ENCODE assay signal across 7 cellular contexts in the genomic region with DNA sequence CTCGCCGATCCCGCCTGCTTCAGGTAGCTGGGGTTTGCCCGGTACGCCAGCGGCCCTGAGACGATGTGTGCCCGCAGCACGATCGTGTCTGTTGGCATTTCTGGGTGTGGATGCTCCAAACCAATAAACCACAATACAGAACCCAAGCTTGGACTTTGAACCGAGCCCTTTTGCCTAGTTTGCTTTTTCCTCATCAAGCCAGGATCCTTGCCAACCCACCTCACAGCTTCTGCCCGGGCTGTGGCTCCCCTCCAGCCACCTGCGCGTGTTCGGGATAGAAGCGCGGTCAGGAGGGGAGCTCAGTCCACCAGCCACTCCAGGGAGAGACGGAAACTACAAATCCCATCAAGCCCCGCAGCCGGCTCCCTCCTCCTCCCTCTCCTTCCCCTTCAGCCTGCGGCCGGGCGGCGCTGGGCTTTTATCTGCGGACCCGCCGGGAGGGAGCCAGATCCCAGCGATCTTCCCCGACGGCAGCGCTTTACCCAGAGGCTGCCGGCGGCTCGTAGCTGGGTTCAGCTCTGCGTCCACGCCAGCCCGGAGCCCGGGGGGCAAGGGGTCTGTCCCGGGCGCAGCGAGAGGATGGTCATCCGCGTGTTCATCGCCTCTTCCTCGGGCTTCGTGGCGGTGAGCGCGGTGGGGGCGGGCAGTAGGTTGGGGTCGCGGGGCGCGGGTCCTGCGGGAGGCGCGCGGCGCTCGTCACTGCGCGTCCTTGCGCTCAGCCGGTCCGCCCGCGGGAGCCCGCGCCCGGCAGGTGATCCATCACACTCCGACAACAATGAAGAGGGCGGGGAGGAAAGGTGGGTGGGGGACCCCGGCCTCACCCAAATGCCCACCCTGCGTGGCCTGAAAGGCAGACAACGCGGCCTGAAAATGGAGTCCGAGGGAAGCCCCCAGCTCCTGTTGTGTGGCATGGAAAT. TPM values are rescaled to one million over a fixed set of nuclear protein-coding genes. Genes with fewer than 3 reads are reported as not detected.
DNase-seq lines count a peak whose midpoint lies in the region; ATAC-seq and TF ChIP-seq lines count a peak whose summit lies in the region.

Gene SH3BGRL2, plus strand, starts transcription at position 447 of the 917 bp plus-strand sequence. Its CDS starts 133 bp downstream, at position 580.

- peak; percentile 82 for ATAC-seq in HG02870 (IDR thresholded peaks at IDR 0.05; ENCODE audit: unreplicated experiment)
- ATAC-seq in stimulated activated naive B cell treated with anti-CD40 and anti-IgM and Interleukin-4, amounts not matched to agents 10 μg/mL and 1 μg/mL and 100 μg/mL, for 72 hours (replicated peaks) = peak; percentile 82 to 85

- TF ChIP-seq POLR2A in esophagus squamous epithelium (IDR thresholded peaks at IDR 0.05) = peak in 2 of 4 donors; percentile 25 to 32

- WGBS in esophagus squamous epithelium, 2 donors = 7% methylated on average over 6 to 19 of the region's 77 CpGs

- no peaks in the 10 kb centered on the region for H3K9me3 ChIP-seq in esophagus squamous epithelium

- H3K4me3 Mint-ChIP-seq in mesothelial cell of epicardium = peak within 1 kb of the TSS; percentile 89
- peak within 1 kb of the TSS; percentile 81 to 86 for H3K4me3 Mint-ChIP-seq in stimulated activated naive B cell treated with anti-CD40 and anti-IgM and Interleukin-4, amounts not matched to agents 10 μg/mL and 1 μg/mL and 100 μg/mL, for 72 hours

- H3K36me3 Mint-ChIP-seq in mesothelial cell of epicardium = peaks cover 2% of the 10 kb centered on the region
- no peaks in the 10 kb centered on the region for H3K36me3 Mint-ChIP-seq in stimulated activated naive B cell treated with anti-CD40 and anti-IgM and Interleukin-4, amounts not matched to agents 10 μg/mL and 1 μg/mL and 100 μg/mL, for 72 hours

- no peaks in the 10 kb centered on the region for H3K36me3 ChIP-seq in esophagus squamous epithelium

- H3K4me1 Mint-ChIP-seq in mesothelial cell of epicardium = peaks cover 44% of the 10 kb centered on the region
- peaks cover 10 to 14% of the 10 kb centered on the region in 2 donors for H3K4me1 Mint-ChIP-seq in stimulated activated naive B cell treated with anti-CD40 and anti-IgM and Interleukin-4, amounts not matched to agents 10 μg/mL and 1 μg/mL and 100 μg/mL, for 72 hours

- peaks cover 0 to 6% (median 0%) of the 10 kb centered on the region in 4 donors for H3K27me3 ChIP-seq in esophagus squamous epithelium

- TF ChIP-seq CTCF in GM13976 (IDR thresholded peaks at IDR 0.05; ENCODE audit: borderline replicate concordance, control extremely low read depth, extremely low read depth, insufficient read depth, missing control alignments) (no peak), esophagus squamous epithelium (IDR thresholded peaks at IDR 0.05) (no peak), mesothelial cell of epicardium (IDR thresholded peaks at IDR 0.05; ENCODE audit: unreplicated experiment) (no peak)

- peaks cover 0 to 27% (median 3%) of the 10 kb centered on the region in 3 donors for H3K4me1 ChIP-seq in esophagus squamous epithelium

- H3K27me3 Mint-ChIP-seq in mesothelial cell of epicardium (ENCODE audit: low read depth) = no peaks in the 10 kb centered on the region
- H3K27me3 Mint-ChIP-seq in stimulated activated naive B cell treated with anti-CD40 and anti-IgM and Interleukin-4, amounts not matched to agents 10 μg/mL and 1 μg/mL and 100 μg/mL, for 72 hours = peaks cover 48 to 59% of the 10 kb centered on the region in 2 donors

- no peaks in the 10 kb centered on the region for H3K9me3 Mint-ChIP-seq in mesothelial cell of epicardium
- H3K9me3 Mint-ChIP-seq in stimulated activated naive B cell treated with anti-CD40 and anti-IgM and Interleukin-4, amounts not matched to agents 10 μg/mL and 1 μg/mL and 100 μg/mL, for 72 hours = no peaks in the 10 kb centered on the region

- peak within 1 kb of the TSS; percentile 95 for H3K27ac Mint-ChIP-seq in mesothelial cell of epicardium
- H3K27ac Mint-ChIP-seq in stimulated activated naive B cell treated with anti-CD40 and anti-IgM and Interleukin-4, amounts not matched to agents 10 μg/mL and 1 μg/mL and 100 μg/mL, for 72 hours = peak within 1 kb of the TSS; percentile 75

- DNase-seq in GM13976 (ENCODE audit: low spot score) = peak; percentile 78
- peak; percentile 84 for DNase-seq in NCI-H2227 (lab: John Stamatoyannopoulos, UW; ENCODE audit: unreplicated experiment)
- peak; percentile 67 for DNase-seq in activated CD8-positive, alpha-beta memory T cell treated with anti-CD3 and anti-CD28 coated beads, Interleukin-2, amount 50 U/mL, for 48 hours
- no peak for DNase-seq in esophagus squamous epithelium (lab: John Stamatoyannopoulos, UW)
- DNase-seq in mesothelial cell of epicardium (ENCODE audit: low spot score in 2 of 2, unreplicated experiment in 2 of 2) = peak; percentile 68 to 85
- DNase-seq in stimulated activated naive B cell treated with anti-CD40 and anti-IgM and Interleukin-4, amounts not matched to agents 10 μg/mL and 1 μg/mL and 100 μg/mL, for 72 hours = no peak

- peak within 1 kb of the TSS; percentile 75 to 94 (median 83) for H3K4me3 ChIP-seq in esophagus squamous epithelium

- H3K27ac ChIP-seq in esophagus squamous epithelium = peak within 1 kb of the TSS; percentile 83 to 86 (median 85)

- in situ Hi-C loops in GM13976 (cut with MboI; ENCODE audit: low sequenced_read_pairs, unreplicated experiment) = no loop called here

- intact Hi-C loops in esophagus squamous epithelium (cut with DNase I) = no loop called here

RNA-seq across cellular contexts. Expression of gene SH3BGRL2, which starts in this region (rescaled TPM):
- 100 to 1,000 TPM in 1 of 4 donors, 10 to 100 TPM in 3; 34.2 to 102 (median 56.6) TPM for total RNA-seq in esophagus squamous epithelium
- 24.7 to 27.1 TPM (median 26.1 TPM) in 3 replicates for total RNA-seq in mesothelial cell of epicardium

Comparison
In these comparisons a context has a peak if more than half of its experiments do, and no peak if none do; other contexts are left out.
1. DNase-seq: peak in GM13976 (single experiment), NCI-H2227 (single experiment), activated CD8-positive, alpha-beta memory T cell treated with anti-CD3 and anti-CD28 coated beads, Interleukin-2, amount 50 U/mL, for 48 hours (single experiment) and mesothelial cell of epicardium (2 of 2); none in esophagus squamous epithelium (single experiment) and stimulated activated naive B cell treated with anti-CD40 and anti-IgM and Interleukin-4, amounts not matched to agents 10 μg/mL and 1 μg/mL and 100 μg/mL, for 72 hours (single experiment).